ENCODE assay signal across 7 cellular contexts in genomic region chr19:1027953-1028902, GRCh38. TPM values are rescaled to one million over a fixed set of nuclear protein-coding genes. Genes with fewer than 3 reads are reported as not detected.
DNase-seq lines count a peak whose midpoint lies in the region; ATAC-seq and TF ChIP-seq lines count a peak whose summit lies in the region.

No MANE protein-coding gene starts in this region.

- 2% methylated on average over 49 to 60 of the region's 60 CpGs for WGBS in lung, 2 donors

- DNase-seq in GM12865 (ENCODE audit: low read depth) (peak; percentile 86), WTC11 (ENCODE audit: low spot score) (peak; percentile 82), ecto neural progenitor cell (ENCODE audit: low spot score) (peak; percentile 90), lung (ENCODE audit: low spot score) (peak; percentile 76)

- no peaks in the 10 kb centered on the region for H3K9me3 Mint-ChIP-seq in WTC11

- peak overlapping the region; percentile 100 for H3K4me3 ChIP-seq in GM12865 (ENCODE audit: low read depth, low read length)
- H3K4me3 ChIP-seq in lung, result peak overlapping the region; percentile 80
- peak overlapping the region in 4 of 5 donors; percentile 75 to 86 (median 82) for H3K4me3 ChIP-seq in subcutaneous abdominal adipose tissue (ENCODE audit: low read depth in 1 of 5, low read length in 5 of 5)

- H3K27ac Mint-ChIP-seq in WTC11, result peak overlapping the region; percentile 70

- H3K27me3 ChIP-seq in lung (ENCODE audit: control insufficient read depth, insufficient read depth), result no peaks in the 10 kb centered on the region
- H3K27me3 ChIP-seq in subcutaneous abdominal adipose tissue (ENCODE audit: control insufficient read depth in 5 of 5, insufficient read depth in 4 of 5, low read length in 5 of 5), result no peaks in the 10 kb centered on the region

- CTCF ChIA-PET in WTC11 (lab: Charles Lee), result interaction anchor here (0.6 to 4.3 kb wide), 11 partner anchors 11 to 404 kb away, joined by 3 to 33 read pairs (median 5); partner anchors contain the start of genes ABCA7 and ARHGAP45

- peaks cover 3% of the 10 kb centered on the region for H3K4me1 Mint-ChIP-seq in WTC11

- POLR2A ChIA-PET in WTC11 (lab: Charles Lee), result interaction anchor here (0.5 to 6.8 kb wide), 14 partner anchors 9 to 565 kb away, joined by 3 to 70 read pairs (median 4); partner anchors contain the start of genes ABCA7, CIRBP and WDR18

- TF ChIP-seq CTCF in GM12865 (IDR thresholded peaks at IDR 0.05; ENCODE audit: insufficient read depth, low read depth, low read length, missing control alignments) (no peak), WTC11 (IDR thresholded peaks at IDR 0.05) (no peak), lung (IDR thresholded peaks at IDR 0.05; ENCODE audit: control extremely low read depth, extremely low read depth) (no peak)

- peak overlapping the region; percentile 92 for H3K4me3 Mint-ChIP-seq in WTC11

- H3K9ac ChIP-seq in subcutaneous abdominal adipose tissue (ENCODE audit: low read length in 5 of 5), result peak overlapping the region in 4 of 5 donors; percentile 35 to 73 (median 72)

- no peaks in the 10 kb centered on the region for H3K9me3 ChIP-seq in lung (ENCODE audit: control insufficient read depth in 2 of 2, insufficient read depth in 1 of 2, low read length in 1 of 2)
- H3K9me3 ChIP-seq in subcutaneous abdominal adipose tissue (ENCODE audit: control insufficient read depth in 5 of 5, low read length in 5 of 5), result no peaks in the 10 kb centered on the region

- no peaks in the 10 kb centered on the region for H3K27me3 Mint-ChIP-seq in WTC11 (ENCODE audit: low read depth)

- ATAC-seq in WTC11 (peak; percentile 12), lung (ENCODE audit: insufficient read depth, low FRiP score) (peak; percentile 56), GM21526 (IDR thresholded peaks at IDR 0.05; ENCODE audit: low FRiP score, unreplicated experiment) (no peak)

- peaks cover 21% of the 10 kb centered on the region for H3K36me3 Mint-ChIP-seq in WTC11

- TF ChIP-seq RAD21 in Ishikawa (IDR thresholded peaks at IDR 0.05; ENCODE audit: low read depth), result no peak

- H3K36me3 ChIP-seq in lung (ENCODE audit: control insufficient read depth in 2 of 2, insufficient read depth in 2 of 2, low read length in 2 of 2) (peaks cover 7 to 17% of the 10 kb centered on the region in 2 donors), subcutaneous abdominal adipose tissue (ENCODE audit: control insufficient read depth in 5 of 5, insufficient read depth in 5 of 5, low read length in 5 of 5) (peaks cover 0 to 20% (median 12%) of the 10 kb centered on the region in 5 donors)

- peak; percentile 68 for TF ChIP-seq EP300 in Ishikawa (IDR thresholded peaks at IDR 0.05; ENCODE audit: borderline replicate concordance)

- peaks cover 0 to 3% of the 10 kb centered on the region in 2 donors for H3K4me1 ChIP-seq in lung (ENCODE audit: control insufficient read depth in 2 of 2, insufficient read depth in 2 of 2, low read length in 2 of 2)
- peaks cover 0 to 37% (median 29%) of the 10 kb centered on the region in 5 donors for H3K4me1 ChIP-seq in subcutaneous abdominal adipose tissue (ENCODE audit: control insufficient read depth in 5 of 5, insufficient read depth in 5 of 5, low read length in 5 of 5)

- H3K27ac ChIP-seq in lung (ENCODE audit: low read depth in 1 of 2, low read length in 1 of 2) (peak overlapping the region; percentile 73 to 97), subcutaneous abdominal adipose tissue (ENCODE audit: low read depth, low read length) (peak overlapping the region; percentile 78)

TF ChIP-seq in Ishikawa, 13 proteins besides CTCF, POLR2A, EP300 and RAD21:
- TF ChIP-seq ZBTB7A (IDR thresholded peaks at IDR 0.05; ENCODE audit: low read depth) (peak; percentile 65; the same call in 1 of the 2 replicates), MAX (IDR thresholded peaks at IDR 0.05) (peak; percentile 13; the same call in 1 of the 2 replicates), TCF12 (IDR thresholded peaks at IDR 0.05; ENCODE audit: low read depth) (peak; percentile 77), CREB1 (IDR thresholded peaks at IDR 0.05; ENCODE audit: low read depth) (no peak), NFIC (IDR thresholded peaks at IDR 0.05) (peak; percentile 18; the same call in 1 of the 2 replicates), YY1 (IDR thresholded peaks at IDR 0.05; ENCODE audit: low read depth) (0 out of 2 replicates have a peak, but pooled peaks have one; percentile 33), TEAD4 (IDR thresholded peaks at IDR 0.05) (peak; percentile 92), EGR1 (IDR thresholded peaks at IDR 0.05) (no peak)
- TF ChIP-seq, protein P1, sequence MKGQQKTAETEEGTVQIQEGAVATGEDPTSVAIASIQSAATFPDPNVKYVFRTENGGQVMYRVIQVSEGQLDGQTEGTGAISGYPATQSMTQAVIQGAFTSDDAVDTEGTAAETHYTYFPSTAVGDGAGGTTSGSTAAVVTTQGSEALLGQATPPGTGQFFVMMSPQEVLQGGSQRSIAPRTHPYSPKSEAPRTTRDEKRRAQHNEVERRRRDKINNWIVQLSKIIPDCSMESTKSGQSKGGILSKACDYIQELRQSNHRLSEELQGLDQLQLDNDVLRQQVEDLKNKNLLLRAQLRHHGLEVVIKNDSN (IDR thresholded peaks at IDR 0.05), result no peak

TF ChIP-seq in WTC11, 78 proteins besides CTCF, POLR2A, EP300 and RAD21 (continues in another document):
- TF ChIP-seq FOXJ3 (CRISPR knock-in tag; IDR thresholded peaks at IDR 0.05; ENCODE audit: borderline replicate concordance) (no peak), ZNF423 (CRISPR knock-in tag; IDR thresholded peaks at IDR 0.05) (peak; percentile 29; the same call in 1 of the 2 replicates), TEAD4 (CRISPR knock-in tag; IDR thresholded peaks at IDR 0.05) (no peak), ETV6 (CRISPR knock-in tag; IDR thresholded peaks at IDR 0.05) (no peak), NFYB (CRISPR knock-in tag; conservative IDR thresholded peaks at IDR 0.05; ENCODE audit: low read depth) (no peak), ZNF416 (CRISPR knock-in tag; IDR thresholded peaks at IDR 0.05) (peak; percentile 38; the same call in 1 of the 2 replicates), AR (CRISPR knock-in tag; IDR thresholded peaks at IDR 0.05) (no peak), ZNF671 (CRISPR knock-in tag; IDR thresholded peaks at IDR 0.05) (no peak), GTF2I (CRISPR knock-in tag; conservative IDR thresholded peaks at IDR 0.05) (no peak), ZSCAN18 (CRISPR knock-in tag; IDR thresholded peaks at IDR 0.05) (no peak)

RNA-seq across cellular contexts. Expression of gene CNN2, which starts 1.8 kb away (rescaled TPM):
- total RNA-seq in WTC11 (2021) (387 to 391 TPM (median 390 TPM) in 3 replicates), lung (100 to 1,000 TPM; 161 to 236 TPM)
- polyA plus RNA-seq in lung, result 100 to 1,000 TPM; 162 to 198 TPM

RNA-seq across cellular contexts. Expression of gene RNU6-2, which starts 6.9 kb away (rescaled TPM):
- not detected in 3 replicates for total RNA-seq in WTC11 (2021)
- total RNA-seq in lung, result not detected
- not detected for polyA plus RNA-seq in lung

RNA-seq across cellular contexts. Expression of gene TMEM259, which starts 7.3 kb away (rescaled TPM):
- 176 to 202 TPM (median 191 TPM) in 3 replicates for total RNA-seq in WTC11 (2021)
- 100 to 1,000 TPM in 1 of 2 donors, 10 to 100 TPM in 1; 61.1 to 195 TPM for total RNA-seq in lung
- 100 to 1,000 TPM; 194 to 262 TPM for polyA plus RNA-seq in lung

RNA-seq across cellular contexts. Expression of gene ABCA7, which starts 11.7 kb away (rescaled TPM):
- total RNA-seq in WTC11 (2021) (40.3 to 45.0 TPM (median 41.3 TPM) in 3 replicates), lung (10 to 100 TPM; 20.1 to 50.0 TPM)
- polyA plus RNA-seq in lung, result 10 to 100 TPM; 33.5 to 54.4 TPM

RNA-seq across cellular contexts. Expression of gene GRIN3B, which starts 28.0 kb away (rescaled TPM):
- total RNA-seq in WTC11 (2021), result 1.9 to 2.5 TPM (median 2.4 TPM) in 3 replicates
- 10 to 100 TPM in 1 of 2 donors, 1 to 10 TPM in 1; 2.6 to 11.6 TPM for total RNA-seq in lung
- 1 to 10 TPM; 1.3 to 2.3 TPM for polyA plus RNA-seq in lung
